In the genomic region with DNA sequence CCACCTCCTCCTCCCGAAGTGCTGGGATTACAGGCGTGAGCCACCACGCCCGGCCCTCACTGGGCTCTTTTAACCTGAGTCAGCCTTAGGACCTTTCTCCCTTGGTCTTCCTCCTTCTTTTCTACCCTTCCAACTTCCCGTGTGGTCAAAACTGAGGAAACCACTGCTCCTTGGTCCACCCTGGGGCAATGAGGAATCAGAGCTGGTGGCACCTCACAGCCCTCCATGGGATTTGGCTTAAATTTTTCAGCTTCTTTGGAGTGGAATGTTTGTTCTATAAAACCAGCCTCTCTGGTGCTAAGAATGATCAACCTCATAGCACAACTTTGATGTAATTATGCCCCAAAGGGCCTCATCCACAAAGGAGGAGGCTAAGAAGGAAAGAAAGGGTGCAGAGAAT, we compare ENCODE assay signal across 21 cellular contexts.
"Had no signal": no experiment of that assay in that cellular context is flagged by ENCODE, and none has a peak within 500 bp of the region (broad histone marks: within the 10 kb centered on the region; RNA-seq: fewer than 3 reads in every experiment).

No MANE protein-coding gene starts in this region.

- H3K27me3 ChIP-seq: brain microvascular endothelial cell, dorsolateral prefrontal cortex, gastroesophageal sphincter, heart left ventricle, ovary, vagina had no signal

- H3K4me1 ChIP-seq: gastroesophageal sphincter, prostate gland, vagina had no signal

- ATAC-seq: activated CD4-positive, CD25-positive, alpha-beta regulatory T cell treated with anti-CD3 and anti-CD28 coated beads, Interleukin-2, amount 50 U/mL, for 24 hours; activated CD8-positive, alpha-beta memory T cell treated with anti-CD3 and anti-CD28 coated beads, Interleukin-2, amount 10 ng/mL, durations not matched to agents 7 days and 5 days; activated CD8-positive, alpha-beta T cell treated with anti-CD3 and anti-CD28 coated beads for 36 hours; effector memory CD8-positive, alpha-beta T cell; gastroesophageal sphincter had no signal

- H3K9me3 ChIP-seq: gastroesophageal sphincter, heart left ventricle, ovary, prostate gland, thoracic aorta, vagina had no signal

- H3K4me3 ChIP-seq: dorsolateral prefrontal cortex, gastroesophageal sphincter, heart left ventricle, ovary, prostate gland, thoracic aorta, vagina had no signal

- DNase-seq: activated CD4-positive, alpha-beta T cell treated with anti-CD3 and anti-CD28 coated beads, Interleukin-2, amount 10 ng/mL, durations not matched to agents 7 days and 5 days; activated CD8-positive, alpha-beta memory T cell treated with anti-CD3 and anti-CD28 coated beads, Interleukin-2, amount 10 ng/mL, durations not matched to agents 7 days and 5 days; activated CD8-positive, alpha-beta T cell treated with anti-CD3 and anti-CD28 coated beads for 36 hours; activated gamma-delta T cell; activated T-cell treated with anti-CD3 and anti-CD28 coated beads for 4 hours; central memory CD4-positive, alpha-beta T cell; effector memory CD8-positive, alpha-beta T cell; heart left ventricle; islet precursor cell; left cardiac atrium; naive B cell; ovary; stimulated activated CD4-positive, alpha-beta T cell treated with anti-CD3 and anti-CD28 coated beads, Interleukin-4, amount 100 ng/mL, for 24 hours; stimulated activated naive CD4-positive, alpha-beta T cell treated with Interleukin-2 at 50 U/mL for 16 hours had no signal

- H3K36me3 ChIP-seq: brain microvascular endothelial cell, gastroesophageal sphincter, heart left ventricle, ovary, prostate gland, thoracic aorta, vagina had no signal

- H3K27ac ChIP-seq: dorsolateral prefrontal cortex, gastroesophageal sphincter, heart left ventricle, ovary, prostate gland, thoracic aorta, vagina had no signal
